In genomic region chr12:98490491-98491453, GRCh38 we compare ENCODE assay signal across 1 cellular context.
TF ChIP-seq lines count a peak whose summit lies in the region.

No MANE protein-coding gene starts in this region.

TF ChIP-seq in HepG2, 621 proteins besides CTCF, POLR2A, EP300 and RAD21 (continued from another document):
- TF ChIP-seq ZBTB44 (CRISPR knock-in tag; IDR thresholded peaks at IDR 0.05), result no peak
- TF ChIP-seq ZBTB33 (CRISPR knock-in tag; IDR thresholded peaks at IDR 0.05), result peak; percentile 69; the same call in 1 of the 2 replicates
- TF ChIP-seq ZNF292 (CRISPR knock-in tag; IDR thresholded peaks at IDR 0.05; ENCODE audit: borderline replicate concordance, low read depth), result peak; percentile 43; the same call in 1 of the 2 replicates
- peak; percentile 58; the same call in 1 of the 2 replicates for TF ChIP-seq RBFOX2 (IDR thresholded peaks at IDR 0.05; ENCODE audit: low read depth, low read length)
- TF ChIP-seq ELK4 (CRISPR knock-in tag; IDR thresholded peaks at IDR 0.05; ENCODE audit: borderline replicate concordance), result no peak
- no peak for TF ChIP-seq AGO2 (optimal IDR thresholded peaks at IDR 0.05; ENCODE audit: low read depth, low read length)
- TF ChIP-seq SP5 (CRISPR knock-in tag; IDR thresholded peaks at IDR 0.05; ENCODE audit: borderline replicate concordance, low read depth), result peak; percentile 24; the same call in 1 of the 2 replicates
- TF ChIP-seq NFIB (CRISPR knock-in tag; IDR thresholded peaks at IDR 0.05; ENCODE audit: borderline replicate concordance), result no peak
- TF ChIP-seq TOE1 (CRISPR knock-in tag; IDR thresholded peaks at IDR 0.05), result no peak
- TF ChIP-seq SOX6 (IDR thresholded peaks at IDR 0.05), result no peak
- peak; percentile 98 for TF ChIP-seq SOX6 (CRISPR knock-in tag; IDR thresholded peaks at IDR 0.05)
- TF ChIP-seq CREB1 (IDR thresholded peaks at IDR 0.05), result no peak
- TF ChIP-seq CREB1 (CRISPR knock-in tag; IDR thresholded peaks at IDR 0.05), result peak; percentile 68
- TF ChIP-seq ZNF234 (CRISPR knock-in tag; conservative IDR thresholded peaks at IDR 0.05), result no peak
- no peak for TF ChIP-seq HOXA9 (CRISPR knock-in tag; IDR thresholded peaks at IDR 0.05; ENCODE audit: borderline replicate concordance)
- TF ChIP-seq AFF4 (CRISPR knock-in tag; IDR thresholded peaks at IDR 0.05), result no peak
- no peak for TF ChIP-seq HNRNPUL1 (IDR thresholded peaks at IDR 0.05; ENCODE audit: low read depth, low read length)
- TF ChIP-seq HMGXB3 (CRISPR knock-in tag; IDR thresholded peaks at IDR 0.05; ENCODE audit: borderline replicate concordance), result peak; percentile 96
- TF ChIP-seq ZNF138 (CRISPR knock-in tag; IDR thresholded peaks at IDR 0.05; ENCODE audit: low read depth), result no peak
- no peak for TF ChIP-seq ZNF484 (CRISPR knock-in tag; IDR thresholded peaks at IDR 0.05; ENCODE audit: borderline replicate concordance, low read depth)
- peak; percentile 31; the same call in 1 of the 2 replicates for TF ChIP-seq ZNF205 (CRISPR knock-in tag; IDR thresholded peaks at IDR 0.05)
- TF ChIP-seq PAF1 (CRISPR knock-in tag; IDR thresholded peaks at IDR 0.05), result no peak
- peak; percentile 80 for TF ChIP-seq ZGPAT (CRISPR knock-in tag; IDR thresholded peaks at IDR 0.05)
- no peak for TF ChIP-seq CSRNP2 (CRISPR knock-in tag; conservative IDR thresholded peaks at IDR 0.05; ENCODE audit: low read depth)
- TF ChIP-seq HOXA5 (CRISPR knock-in tag; IDR thresholded peaks at IDR 0.05), result no peak
- no peak for TF ChIP-seq HBP1 (CRISPR knock-in tag; IDR thresholded peaks at IDR 0.05; ENCODE audit: low read depth)
- TF ChIP-seq ZNF263 (CRISPR knock-in tag; IDR thresholded peaks at IDR 0.05), result no peak
- peak; percentile 43 for TF ChIP-seq MAX (IDR thresholded peaks at IDR 0.05)
- peak; percentile 66; the same call in 1 of the 2 replicates for TF ChIP-seq ZNF430 (CRISPR knock-in tag; IDR thresholded peaks at IDR 0.05)
- TF ChIP-seq ATF5 (CRISPR knock-in tag; IDR thresholded peaks at IDR 0.05; ENCODE audit: low read depth), result no peak
- peak; percentile 73; the same call in 1 of the 2 replicates for TF ChIP-seq ZNF670 (CRISPR knock-in tag; IDR thresholded peaks at IDR 0.05; ENCODE audit: borderline replicate concordance)
- no peak for TF ChIP-seq CAMTA2 (CRISPR knock-in tag; IDR thresholded peaks at IDR 0.05; ENCODE audit: borderline replicate concordance)
- TF ChIP-seq KLF6 (CRISPR knock-in tag; IDR thresholded peaks at IDR 0.05), result no peak
- no peak for TF ChIP-seq ZBTB2 (CRISPR knock-in tag; IDR thresholded peaks at IDR 0.05; ENCODE audit: low read depth)
- TF ChIP-seq PLRG1 (conservative IDR thresholded peaks at IDR 0.05), result no peak
- TF ChIP-seq ELF1 (CRISPR knock-in tag; IDR thresholded peaks at IDR 0.05), result peak; percentile 81
